ENCODE assay signal across 10 cellular contexts in the genomic region with DNA sequence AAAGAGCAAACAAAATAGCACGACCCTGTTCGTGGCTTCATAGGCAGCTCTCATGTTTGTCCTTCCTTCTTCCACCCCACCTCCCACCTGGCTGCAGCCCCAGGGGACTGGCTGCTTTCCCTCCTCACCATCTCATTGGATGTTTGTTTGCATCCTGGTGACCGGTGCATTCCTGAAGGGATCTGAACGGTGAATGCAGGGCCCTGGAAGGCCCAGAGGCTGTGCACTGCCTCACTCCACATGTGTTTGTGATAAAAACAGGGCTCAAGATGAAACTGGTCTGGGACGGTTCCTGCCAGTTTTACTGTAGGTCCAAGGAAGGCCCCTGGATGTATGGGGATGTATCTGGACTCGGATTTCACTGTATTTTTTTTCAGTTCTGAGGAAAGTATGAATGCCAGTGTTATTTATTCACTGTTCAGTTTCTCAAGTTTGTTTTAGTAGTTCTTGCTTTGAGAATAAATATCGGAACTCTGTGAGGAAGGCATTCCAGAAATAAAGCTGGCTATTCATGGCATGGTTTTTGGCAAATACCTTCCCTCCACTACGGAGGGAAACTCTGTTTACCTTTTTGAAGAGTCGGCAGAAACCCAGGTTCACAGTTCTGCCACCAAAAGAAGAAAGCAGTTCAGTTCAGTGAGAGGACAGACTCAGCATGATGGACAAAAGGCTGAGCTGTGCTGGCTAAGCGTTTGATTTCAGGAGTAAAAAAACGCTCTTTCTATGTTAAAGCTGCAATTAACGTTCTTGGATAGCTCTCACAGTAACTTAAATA. TPM values are rescaled to one million over a fixed set of nuclear protein-coding genes. Genes with fewer than 3 reads are reported as not detected.
DNase-seq lines count a peak whose midpoint lies in the region; ATAC-seq, FAIRE-seq and TF ChIP-seq lines count a peak whose summit lies in the region.
"Had no signal": no experiment of that assay in that cellular context is flagged by ENCODE, and none has a peak within 500 bp of the region (broad histone marks: within the 10 kb centered on the region; RNA-seq: fewer than 3 reads in every experiment).

No MANE protein-coding gene starts in this region.

- H3K27me3 Mint-ChIP-seq in astrocyte (ENCODE audit: low read depth, unreplicated experiment): no peaks in the 10 kb centered on the region
- H3K27me3 Mint-ChIP-seq: activated naive CD4-positive, alpha-beta T cell treated with anti-CD3 and anti-CD28 coated beads, Interleukin-2, amount 50 U/mL, for 24 hours had no signal

- H3K4me3 Mint-ChIP-seq in astrocyte (ENCODE audit: unreplicated experiment): no peak overlapping the region

- intact Hi-C loops in stomach (cut with DNase I; ENCODE audit: low total_unique reads): no loop called here

- no peak for TF ChIP-seq CTCF in astrocyte (IDR thresholded peaks at IDR 0.05; ENCODE audit: insufficient read depth, low read depth, low read length)
- TF ChIP-seq CTCF in stomach (IDR thresholded peaks at IDR 0.05): no peak

- H3K9me3 Mint-ChIP-seq in astrocyte (ENCODE audit: unreplicated experiment): peaks cover 3% of the 10 kb centered on the region
- H3K9me3 Mint-ChIP-seq: activated naive CD4-positive, alpha-beta T cell treated with anti-CD3 and anti-CD28 coated beads, Interleukin-2, amount 50 U/mL, for 24 hours had no signal

- H3K9ac ChIP-seq in astrocyte (ENCODE audit: low read length): peak overlapping the region; percentile 70
- peak overlapping the region; percentile 0 for H3K9ac ChIP-seq in iPS-18a (ENCODE audit: low read length)

- ATAC-seq in GM18502 (IDR thresholded peaks at IDR 0.05; ENCODE audit: poor library complexity, unreplicated experiment): no peak
- no peak for ATAC-seq in stimulated activated naive CD8-positive, alpha-beta T cell treated with anti-CD3 and anti-CD28 coated beads, Interleukin-15, Interleukin-2, amounts not matched to agents 100 U/mL and 50 U/mL, for 24 hours

- DNase-seq in DMS53 (lab: John Stamatoyannopoulos, UW) (peak; percentile 28), DMS53 treated with DMSO at 0.1 percent for 48 hours (lab: John Stamatoyannopoulos, UW; ENCODE audit: unreplicated experiment) (no peak), astrocyte (ENCODE audit: low read depth) (peak; percentile 64), stomach (peak; percentile 34), NCI-H774 (lab: John Stamatoyannopoulos, UW) (no peak)
- no peak for DNase-seq in stimulated activated naive CD8-positive, alpha-beta T cell treated with anti-CD3 and anti-CD28 coated beads, Interleukin-15, Interleukin-2, amounts not matched to agents 100 U/mL and 50 U/mL, for 24 hours

- FAIRE-seq in astrocyte (lab: Jason Lieb, UNC): peak; percentile 17

- peaks cover 2% of the 10 kb centered on the region for H3K36me3 Mint-ChIP-seq in astrocyte (ENCODE audit: low read depth, unreplicated experiment)
- H3K36me3 Mint-ChIP-seq: activated naive CD4-positive, alpha-beta T cell treated with anti-CD3 and anti-CD28 coated beads, Interleukin-2, amount 50 U/mL, for 24 hours had no signal

- H3K27me3 ChIP-seq in astrocyte (ENCODE audit: insufficient read depth, low read length) (no peaks in the 10 kb centered on the region), iPS-18a (ENCODE audit: control insufficient read depth, insufficient read depth, low read length) (no peaks in the 10 kb centered on the region), stomach (no peaks in the 10 kb centered on the region)

- H3K36me3 ChIP-seq in astrocyte (ENCODE audit: insufficient read depth, low read length) (no peaks in the 10 kb centered on the region), iPS-18a (ENCODE audit: control insufficient read depth, low read depth, low read length) (no peaks in the 10 kb centered on the region), stomach (peaks cover 0 to 4% (median 2%) of the 10 kb centered on the region in 4 donors)

- H3K27ac ChIP-seq in astrocyte (ENCODE audit: low read depth, low read length) (peak overlapping the region; percentile 73), iPS-18a (ENCODE audit: low read length) (peak overlapping the region; percentile 40), stomach (peak overlapping the region; percentile 43 to 80 (median 77))
- H3K27ac ChIP-seq: 22Rv1 had no signal

- H4K20me1 ChIP-seq in astrocyte (ENCODE audit: insufficient read depth, low read length): no peaks in the 10 kb centered on the region

- no peak overlapping the region for H3K4me3 ChIP-seq in astrocyte (ENCODE audit: insufficient read depth, low read depth, low read length)
- H3K4me3 ChIP-seq in iPS-18a (ENCODE audit: low read length): no peak overlapping the region
- H3K4me3 ChIP-seq in stomach: peak overlapping the region in 2 of 4 donors; percentile 1 to 15

- TF ChIP-seq POLR2A in stomach (IDR thresholded peaks at IDR 0.05): no peak

- peak overlapping the region; percentile 70 for H3K4me2 ChIP-seq in astrocyte (ENCODE audit: low read length)

- TF ChIP-seq EP300 in stomach (IDR thresholded peaks at IDR 0.05): no peak

- H3K9me3 ChIP-seq in astrocyte (ENCODE audit: insufficient read depth, low read depth, low read length): no peaks in the 10 kb centered on the region
- H3K9me3 ChIP-seq in iPS-18a (ENCODE audit: control insufficient read depth, low read depth, low read length): no peaks in the 10 kb centered on the region
- no peaks in the 10 kb centered on the region for H3K9me3 ChIP-seq in stomach

- H2AFZ ChIP-seq in astrocyte (ENCODE audit: low read depth, low read length): peak overlapping the region; percentile 1

- WGBS in stomach, 5 donors: 28 to 41% (median 29%) methylated on average over 12 of the region's 12 CpGs

- H3K79me2 ChIP-seq in astrocyte (ENCODE audit: insufficient read depth, low read length): no peaks in the 10 kb centered on the region

- H3K4me1 Mint-ChIP-seq in astrocyte (ENCODE audit: low read depth, unreplicated experiment): peaks cover 9% of the 10 kb centered on the region

- H3K4me1 ChIP-seq in astrocyte (ENCODE audit: insufficient read depth, low read length): peaks cover 11% of the 10 kb centered on the region
- H3K4me1 ChIP-seq in iPS-18a (ENCODE audit: control insufficient read depth, low read depth, low read length): peaks cover 52% of the 10 kb centered on the region
- H3K4me1 ChIP-seq in stomach: peaks cover 14 to 21% (median 18%) of the 10 kb centered on the region in 4 donors

- peak overlapping the region; percentile 67 for H3K27ac Mint-ChIP-seq in astrocyte (ENCODE audit: unreplicated experiment)

RNA-seq across cellular contexts. Expression of gene CNN3, which starts 42.6 kb away (rescaled TPM):
- total RNA-seq in astrocyte (515 and 538 TPM in 2 replicates), stomach (100 to 1,000 TPM in 4 of 5 donors, 10 to 100 TPM in 1; 86.9 to 353 (median 220) TPM)
- 100 to 1,000 TPM in 1 of 3 donors, 10 to 100 TPM in 2; 70.0 to 129 (median 93.0) TPM for polyA plus RNA-seq in stomach

Comparison
In these comparisons a context has a peak if more than half of its experiments do, and no peak if none do; other contexts are left out.
1. DNase-seq: peak in DMS53 (single experiment), astrocyte (single experiment) and stomach (single experiment); none in DMS53 treated with DMSO at 0.1 percent for 48 hours (single experiment), NCI-H774 (single experiment) and stimulated activated naive CD8-positive, alpha-beta T cell treated with anti-CD3 and anti-CD28 coated beads, Interleukin-15, Interleukin-2, amounts not matched to agents 100 U/mL and 50 U/mL, for 24 hours (single experiment).
2. Peak in every context shown above with its lines, with median percentiles within 50 percentile points of each other: H3K27ac ChIP-seq.